ENCODE assay signal across 9 cellular contexts in the genomic region with DNA sequence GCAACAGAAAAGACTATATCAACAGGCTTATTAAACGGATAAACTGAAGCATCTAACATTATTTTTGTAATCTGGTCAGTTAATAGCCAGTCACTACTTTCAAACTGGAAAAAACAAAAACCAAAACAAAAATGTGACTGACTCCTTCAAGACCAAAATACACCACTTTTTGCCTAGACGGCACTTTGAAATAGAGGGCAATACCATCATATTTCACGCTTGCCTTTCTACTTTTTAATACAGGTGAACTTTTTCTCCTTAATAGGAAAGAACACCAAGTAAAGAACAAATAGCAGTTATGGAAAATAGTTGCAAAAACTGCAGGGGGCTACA. TPM values are rescaled to one million over a fixed set of nuclear protein-coding genes. Genes with fewer than 3 reads are reported as not detected.
DNase-seq lines count a peak whose midpoint lies in the region; ATAC-seq, FAIRE-seq and TF ChIP-seq lines count a peak whose summit lies in the region.
"Had no signal": no experiment of that assay in that cellular context is flagged by ENCODE, and none has a peak within 500 bp of the region (broad histone marks: within the 10 kb centered on the region; RNA-seq: fewer than 3 reads in every experiment).

No MANE protein-coding gene starts in this region.

- peaks cover 8 to 15% of the 10 kb centered on the region in 2 donors for H3K4me1 ChIP-seq in mucosa of rectum (ENCODE audit: control insufficient read depth in 2 of 2, insufficient read depth in 2 of 2, low read length in 2 of 2)

- CTCF ChIA-PET in AG04449 (lab: Yijun Ruan, JAX), result interaction anchor here (0.5 to 0.8 kb wide), 2 partner anchors 19 to 350 kb away, joined by 3 read pairs; no protein-coding TSS in a partner anchor
- CTCF ChIA-PET in MCF 10A (lab: Yijun Ruan, JAX), result interaction anchor here (0.6 to 1.3 kb wide), 4 partner anchors 10 to 679 kb away, joined by 3 read pairs; no protein-coding TSS in a partner anchor

- peak overlapping the region; percentile 97 for H3K27ac Mint-ChIP-seq in MCF 10A (ENCODE audit: low read depth, unreplicated experiment)

- no peak for FAIRE-seq in urothelium cell line (lab: Jason Lieb, UNC)
- FAIRE-seq: colon had no signal

- intact Hi-C loops in MCF 10A (cut with micrococcal nuclease), result loop anchor here (1.0 to 2.0 kb wide), 2 partner anchors 75 to 327 kb away; a partner anchor contains a TSS

- no peaks in the 10 kb centered on the region for H3K27me3 Mint-ChIP-seq in MCF 10A (ENCODE audit: insufficient read depth, unreplicated experiment)

- DNase-seq in AG04449 (ENCODE audit: low read depth, low spot score) (no peak), MCF 10A (ENCODE audit: unreplicated experiment) (no peak), NCI-H1694 treated with DMSO at 0.1 percent for 48 hours (lab: John Stamatoyannopoulos, UW) (no peak), urothelium cell line (ENCODE audit: low spot score) (no peak), GDM1 (lab: John Stamatoyannopoulos, UW) (no peak)

- no peaks in the 10 kb centered on the region for H3K9me3 ChIP-seq in mucosa of rectum (ENCODE audit: control insufficient read depth in 2 of 2, low read length in 2 of 2)

- TF ChIP-seq CTCF in AG04449 (IDR thresholded peaks at IDR 0.05; ENCODE audit: insufficient read depth, low read length, missing control alignments) (no peak), MCF 10A (IDR thresholded peaks at IDR 0.05; ENCODE audit: unreplicated experiment) (no peak)

- H3K4me3 ChIP-seq in AG04449 (ENCODE audit: low read depth, low read length) (peak overlapping the region; percentile 99), mucosa of rectum (ENCODE audit: low read length in 2 of 2) (peak overlapping the region; percentile 86 to 99)

- H3K9ac ChIP-seq in mucosa of rectum (ENCODE audit: low read depth in 1 of 2, low read length in 2 of 2), result peak overlapping the region; percentile 66 to 91

- TSS peak; percentile 93 for BruUV-seq in MCF 10A (replicated peaks; lab: Mats Ljungman, UMichigan)

- H3K4me1 Mint-ChIP-seq in MCF 10A (ENCODE audit: insufficient read depth, unreplicated experiment), result peaks cover 14% of the 10 kb centered on the region

- peak overlapping the region; percentile 79 to 92 for H3K27ac ChIP-seq in mucosa of rectum (ENCODE audit: low read depth in 2 of 2, low read length in 2 of 2)

- H3K36me3 Mint-ChIP-seq in MCF 10A (ENCODE audit: insufficient read depth, unreplicated experiment), result peaks cover 9% of the 10 kb centered on the region

- H3K4me3 Mint-ChIP-seq in MCF 10A (ENCODE audit: unreplicated experiment), result peak overlapping the region; percentile 91

- no peaks in the 10 kb centered on the region for H3K9me3 Mint-ChIP-seq in MCF 10A (ENCODE audit: unreplicated experiment)

- H3K36me3 ChIP-seq in mucosa of rectum (ENCODE audit: control insufficient read depth in 2 of 2, insufficient read depth in 2 of 2, low read length in 2 of 2), result peaks cover 6 to 8% of the 10 kb centered on the region in 2 donors

- H3K27me3 ChIP-seq in mucosa of rectum (ENCODE audit: control insufficient read depth in 2 of 2, insufficient read depth in 2 of 2, low read length in 2 of 2), result no peaks in the 10 kb centered on the region

- POLR2A ChIA-PET in AG04449 (lab: Yijun Ruan, JAX) (interaction anchor here (0.6 kb wide), 1 partner anchor 36 kb away, joined by 3 read pairs; no protein-coding TSS in a partner anchor), MCF 10A (lab: Yijun Ruan, JAX) (interaction anchor here (0.6 to 1.8 kb wide), 12 partner anchors 9 to 645 kb away, joined by 3 to 7 read pairs (median 3); a partner anchor contains a TSS)

- peak; percentile 6 for ATAC-seq in HG03280 (IDR thresholded peaks at IDR 0.05; ENCODE audit: unreplicated experiment)
- no peak for ATAC-seq in HG03520 (IDR thresholded peaks at IDR 0.05; ENCODE audit: unreplicated experiment)

RNA-seq across cellular contexts. Expression of a gene that starts 0.6 kb away (rescaled TPM):
- total RNA-seq in MCF 10A (2022), result 48.1 and 54.5 TPM in 2 replicates

RNA-seq across cellular contexts. Expression of a gene that starts 59.7 kb away (rescaled TPM):
- total RNA-seq in MCF 10A (2022), result 7.3 and 7.6 TPM in 2 replicates
